8 cellular contexts compared by ENCODE assay signal in the genomic region with DNA sequence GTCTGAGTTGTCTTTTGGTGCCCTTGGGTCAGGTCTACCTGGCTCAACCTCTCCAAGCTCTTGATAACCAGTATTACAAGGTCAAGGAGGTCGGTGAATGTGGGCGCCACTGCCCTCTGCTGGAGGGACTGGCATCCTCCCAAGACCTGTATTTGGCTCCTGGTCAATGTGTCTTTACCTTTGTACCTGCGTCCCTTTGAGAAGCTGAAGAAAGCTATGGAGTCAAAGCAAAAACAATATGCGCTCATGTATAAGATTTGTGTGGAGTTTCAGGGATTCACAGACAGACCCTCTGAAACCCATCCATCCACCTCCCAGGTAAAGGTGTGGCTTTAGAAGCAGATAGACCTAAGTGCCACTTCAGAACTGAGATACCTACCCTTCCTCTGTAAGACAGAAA.
DNase-seq lines count a peak whose midpoint lies in the region; ATAC-seq and TF ChIP-seq lines count a peak whose summit lies in the region.

No MANE protein-coding gene starts in this region.

- WGBS in heart right ventricle, 2 donors = 47 to 63% methylated on average over 4 of the region's 4 CpGs

- ATAC-seq in GM21423 (IDR thresholded peaks at IDR 0.05; ENCODE audit: unreplicated experiment) (peak; percentile 62), heart right ventricle (peak in 6 of 8 donors; percentile 27 to 63 (median 55)), HG03095 (IDR thresholded peaks at IDR 0.05; ENCODE audit: unreplicated experiment) (no peak), GM21717 (IDR thresholded peaks at IDR 0.05; ENCODE audit: unreplicated experiment) (no peak)

- H3K4me1 ChIP-seq in heart right ventricle = peaks cover 0 to 24% (median 0%) of the 10 kb centered on the region in 9 donors

- no peaks in the 10 kb centered on the region for H3K27me3 ChIP-seq in heart right ventricle

- intact Hi-C loops in heart right ventricle (cut with DNase I) = loop anchor here in 7 of 10 donors (5.0 to 10.0 kb wide), 7 partner anchors 90 to 240 kb away; a partner anchor contains a TSS

- H3K27ac ChIP-seq in heart right ventricle = no peak overlapping the region

- DNase-seq in AG09309 (ENCODE audit: low read depth) = no peak
- peak; percentile 79 for DNase-seq in RPMI8226
- DNase-seq in activated effector memory CD4-positive, alpha-beta T cell treated with Interleukin-2 at 50 U/mL for 16 hours = peak; percentile 68
- DNase-seq in heart right ventricle = peak; percentile 40 to 61
- DNase-seq in stimulated activated CD4-positive, alpha-beta T cell treated with anti-CD3 and anti-CD28 coated beads, Interleukin-15, amount 100 ng/mL, for 48 hours (ENCODE audit: low read depth in 2 of 2) = peak; percentile 60 to 72

- no peak overlapping the region for H3K4me3 ChIP-seq in AG09309 (ENCODE audit: control insufficient read depth, low read depth, low read length)
- H3K4me3 ChIP-seq in heart right ventricle = no peak overlapping the region

- TF ChIP-seq CTCF in AG09309 (IDR thresholded peaks at IDR 0.05; ENCODE audit: control insufficient read depth, insufficient read depth, low read depth, low read length, missing control alignments) (peak; percentile 46), heart right ventricle (IDR thresholded peaks at IDR 0.05) (peak; percentile 35 to 78 (median 57))

- H3K36me3 ChIP-seq in heart right ventricle = no peaks in the 10 kb centered on the region

- no peaks in the 10 kb centered on the region for H3K9me3 ChIP-seq in heart right ventricle

Comparison
In these comparisons a context has a peak if more than half of its experiments do, and no peak if none do; other contexts are left out.
1. ATAC-seq: peak in GM21423 (single experiment) and heart right ventricle (6 of 8); none in HG03095 (single experiment) and GM21717 (single experiment).